1 cellular context compared by ENCODE assay signal in the genomic region with DNA sequence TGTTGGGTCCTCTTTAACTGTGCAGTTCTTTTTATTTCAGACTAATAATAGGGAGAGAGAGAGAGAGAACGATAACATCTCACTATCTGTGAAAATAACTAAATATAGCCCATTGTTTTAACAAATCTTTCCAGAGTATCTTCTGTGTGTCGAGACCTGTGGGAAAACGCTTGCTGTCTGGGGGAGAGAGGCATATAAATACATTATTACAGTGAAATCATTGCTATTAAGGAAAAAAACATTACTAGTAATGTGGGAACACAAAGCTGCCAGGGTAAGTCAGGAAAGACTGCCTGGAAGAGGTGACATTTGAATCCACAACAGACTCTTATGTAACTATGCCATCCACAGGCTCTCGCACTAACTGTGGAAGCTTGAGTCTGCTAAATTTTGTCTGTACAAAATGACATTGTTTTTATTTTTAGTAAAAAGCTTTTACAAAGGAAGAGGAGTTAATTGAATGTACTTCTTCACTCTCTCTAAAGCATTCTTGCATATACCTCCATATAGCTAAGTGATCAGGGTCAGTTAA.
TF ChIP-seq lines count a peak whose summit lies in the region.

No MANE protein-coding gene starts in this region.

TF ChIP-seq in WTC11, 78 proteins besides CTCF, POLR2A, EP300 and RAD21 (continued from another document):
- TF ChIP-seq, protein P1, sequence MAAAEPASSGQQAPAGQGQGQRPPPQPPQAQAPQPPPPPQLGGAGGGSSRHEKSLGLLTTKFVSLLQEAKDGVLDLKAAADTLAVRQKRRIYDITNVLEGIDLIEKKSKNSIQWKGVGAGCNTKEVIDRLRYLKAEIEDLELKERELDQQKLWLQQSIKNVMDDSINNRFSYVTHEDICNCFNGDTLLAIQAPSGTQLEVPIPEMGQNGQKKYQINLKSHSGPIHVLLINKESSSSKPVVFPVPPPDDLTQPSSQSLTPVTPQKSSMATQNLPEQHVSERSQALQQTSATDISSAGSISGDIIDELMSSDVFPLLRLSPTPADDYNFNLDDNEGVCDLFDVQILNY (CRISPR knock-in tag; IDR thresholded peaks at IDR 0.05) = no peak
- no peak for TF ChIP-seq ZNF671 (CRISPR knock-in tag; IDR thresholded peaks at IDR 0.05)
- no peak for TF ChIP-seq JUN (CRISPR knock-in tag; IDR thresholded peaks at IDR 0.05)
- TF ChIP-seq, protein P2, sequence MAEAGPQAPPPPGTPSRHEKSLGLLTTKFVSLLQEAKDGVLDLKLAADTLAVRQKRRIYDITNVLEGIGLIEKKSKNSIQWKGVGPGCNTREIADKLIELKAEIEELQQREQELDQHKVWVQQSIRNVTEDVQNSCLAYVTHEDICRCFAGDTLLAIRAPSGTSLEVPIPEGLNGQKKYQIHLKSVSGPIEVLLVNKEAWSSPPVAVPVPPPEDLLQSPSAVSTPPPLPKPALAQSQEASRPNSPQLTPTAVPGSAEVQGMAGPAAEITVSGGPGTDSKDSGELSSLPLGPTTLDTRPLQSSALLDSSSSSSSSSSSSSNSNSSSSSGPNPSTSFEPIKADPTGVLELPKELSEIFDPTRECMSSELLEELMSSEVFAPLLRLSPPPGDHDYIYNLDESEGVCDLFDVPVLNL (CRISPR knock-in tag; IDR thresholded peaks at IDR 0.05; ENCODE audit: borderline replicate concordance, low read depth) = no peak
- TF ChIP-seq FOXP1 (CRISPR knock-in tag; IDR thresholded peaks at IDR 0.05; ENCODE audit: borderline replicate concordance) = no peak
- TF ChIP-seq, protein P3, sequence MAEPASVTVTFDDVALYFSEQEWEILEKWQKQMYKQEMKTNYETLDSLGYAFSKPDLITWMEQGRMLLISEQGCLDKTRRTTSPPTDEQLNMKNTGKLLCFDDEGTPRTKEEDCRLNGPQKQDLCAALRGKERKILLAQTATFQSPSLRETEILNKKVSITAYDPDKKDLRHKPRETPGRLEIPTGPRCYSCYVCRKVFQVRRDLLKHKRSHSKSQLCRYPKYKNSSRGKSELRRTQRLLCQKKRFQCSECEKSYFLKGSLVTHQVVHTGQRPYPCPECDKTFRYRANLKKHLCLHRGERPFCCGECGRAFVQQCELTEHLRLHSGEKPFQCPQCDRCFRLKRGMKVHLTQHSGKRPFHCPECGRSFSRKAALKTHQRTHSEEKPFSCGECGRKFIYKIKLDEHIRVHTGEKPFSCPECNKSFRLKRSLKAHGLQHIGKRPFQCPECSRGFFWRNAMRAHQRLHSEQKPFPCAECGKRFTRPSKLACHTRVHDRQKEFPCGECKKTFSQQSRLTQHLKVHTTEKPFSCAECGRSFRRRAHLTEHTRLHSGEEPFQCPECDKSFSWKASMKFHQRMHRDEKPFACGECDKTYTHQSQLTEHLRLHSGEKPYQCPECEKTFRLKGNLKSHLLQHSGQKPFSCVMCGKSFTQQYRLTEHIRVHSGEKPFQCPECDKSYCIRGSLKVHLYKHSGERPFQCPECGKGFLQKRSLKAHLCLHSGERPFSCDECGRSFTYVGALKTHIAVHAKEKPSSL (CRISPR knock-in tag; conservative IDR thresholded peaks at IDR 0.05) = no peak
- no peak for TF ChIP-seq SMAD4 (CRISPR knock-in tag; IDR thresholded peaks at IDR 0.05)
- TF ChIP-seq ZNF219 (CRISPR knock-in tag; IDR thresholded peaks at IDR 0.05; ENCODE audit: borderline replicate concordance) = no peak
- TF ChIP-seq, protein P4, sequence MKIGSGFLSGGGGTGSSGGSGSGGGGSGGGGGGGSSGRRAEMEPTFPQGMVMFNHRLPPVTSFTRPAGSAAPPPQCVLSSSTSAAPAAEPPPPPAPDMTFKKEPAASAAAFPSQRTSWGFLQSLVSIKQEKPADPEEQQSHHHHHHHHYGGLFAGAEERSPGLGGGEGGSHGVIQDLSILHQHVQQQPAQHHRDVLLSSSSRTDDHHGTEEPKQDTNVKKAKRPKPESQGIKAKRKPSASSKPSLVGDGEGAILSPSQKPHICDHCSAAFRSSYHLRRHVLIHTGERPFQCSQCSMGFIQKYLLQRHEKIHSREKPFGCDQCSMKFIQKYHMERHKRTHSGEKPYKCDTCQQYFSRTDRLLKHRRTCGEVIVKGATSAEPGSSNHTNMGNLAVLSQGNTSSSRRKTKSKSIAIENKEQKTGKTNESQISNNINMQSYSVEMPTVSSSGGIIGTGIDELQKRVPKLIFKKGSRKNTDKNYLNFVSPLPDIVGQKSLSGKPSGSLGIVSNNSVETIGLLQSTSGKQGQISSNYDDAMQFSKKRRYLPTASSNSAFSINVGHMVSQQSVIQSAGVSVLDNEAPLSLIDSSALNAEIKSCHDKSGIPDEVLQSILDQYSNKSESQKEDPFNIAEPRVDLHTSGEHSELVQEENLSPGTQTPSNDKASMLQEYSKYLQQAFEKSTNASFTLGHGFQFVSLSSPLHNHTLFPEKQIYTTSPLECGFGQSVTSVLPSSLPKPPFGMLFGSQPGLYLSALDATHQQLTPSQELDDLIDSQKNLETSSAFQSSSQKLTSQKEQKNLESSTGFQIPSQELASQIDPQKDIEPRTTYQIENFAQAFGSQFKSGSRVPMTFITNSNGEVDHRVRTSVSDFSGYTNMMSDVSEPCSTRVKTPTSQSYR (CRISPR knock-in tag; IDR thresholded peaks at IDR 0.05) = no peak
- TF ChIP-seq GABPB1 (CRISPR knock-in tag; IDR thresholded peaks at IDR 0.05) = no peak
- no peak for TF ChIP-seq ZNF121 (CRISPR knock-in tag; IDR thresholded peaks at IDR 0.05)
- TF ChIP-seq FOXJ3 (CRISPR knock-in tag; IDR thresholded peaks at IDR 0.05; ENCODE audit: borderline replicate concordance) = no peak
- TF ChIP-seq NFE2L1 (CRISPR knock-in tag; IDR thresholded peaks at IDR 0.05) = no peak
- no peak for TF ChIP-seq TP53 (CRISPR knock-in tag; IDR thresholded peaks at IDR 0.05)
